8 cellular contexts compared by ENCODE assay signal in genomic region chr9:106697799-106698591, GRCh38.
A peak's percentile ranks its signal among the peaks of the same experiment; 100 is the strongest.
DNase-seq lines count a peak whose midpoint lies in the region; ATAC-seq and TF ChIP-seq lines count a peak whose summit lies in the region.

No MANE protein-coding gene starts in this region.

- peak; percentile 20 for DNase-seq in GM04504 (ENCODE audit: low read depth)
- DNase-seq in NCI-H69 (lab: John Stamatoyannopoulos, UW), result peak; percentile 98
- peak; percentile 70 for DNase-seq in epidermal melanocyte (ENCODE audit: insufficient read length, low spot score)
- DNase-seq in OCI-M2 (lab: John Stamatoyannopoulos, UW; ENCODE audit: unreplicated experiment), result no peak
- no peak for DNase-seq in stimulated activated naive CD8-positive, alpha-beta T cell treated with anti-CD3 and anti-CD28 coated beads, Interleukin-15, Interleukin-2, amounts not matched to agents 100 U/mL and 50 U/mL, for 24 hours
- no peak for DNase-seq in GM19240 (ENCODE audit: insufficient read length, low spot score)

- no peaks in the 10 kb centered on the region for H3K9me3 Mint-ChIP-seq in nephron

- no peak for ATAC-seq in GM18517 (IDR thresholded peaks at IDR 0.05; ENCODE audit: unreplicated experiment)
- ATAC-seq in stimulated activated naive CD8-positive, alpha-beta T cell treated with anti-CD3 and anti-CD28 coated beads, Interleukin-15, Interleukin-2, amounts not matched to agents 100 U/mL and 50 U/mL, for 24 hours, result no peak

- H3K27me3 Mint-ChIP-seq in nephron (ENCODE audit: low read depth), result no peaks in the 10 kb centered on the region

- TF ChIP-seq CTCF in nephron (IDR thresholded peaks at IDR 0.05; ENCODE audit: unreplicated experiment in 3 of 3), result no peak

- peak overlapping the region in 2 of 3 experiments; percentile 50 to 65 for H3K4me3 Mint-ChIP-seq in nephron

- H3K4me1 Mint-ChIP-seq in nephron, result peaks cover 30% of the 10 kb centered on the region

- no peaks in the 10 kb centered on the region for H3K36me3 Mint-ChIP-seq in nephron (ENCODE audit: low read depth)

- peak overlapping the region in 2 of 3 experiments; percentile 72 to 90 for H3K27ac Mint-ChIP-seq in nephron

Comparison
In these comparisons a context has a peak if more than half of its experiments do, and no peak if none do; other contexts are left out.
1. DNase-seq: peak in GM04504 (single experiment), NCI-H69 (single experiment) and epidermal melanocyte (single experiment); none in OCI-M2 (single experiment), stimulated activated naive CD8-positive, alpha-beta T cell treated with anti-CD3 and anti-CD28 coated beads, Interleukin-15, Interleukin-2, amounts not matched to agents 100 U/mL and 50 U/mL, for 24 hours (single experiment) and GM19240 (single experiment).